ENCODE assay signal across 1 cellular context in the genomic region with DNA sequence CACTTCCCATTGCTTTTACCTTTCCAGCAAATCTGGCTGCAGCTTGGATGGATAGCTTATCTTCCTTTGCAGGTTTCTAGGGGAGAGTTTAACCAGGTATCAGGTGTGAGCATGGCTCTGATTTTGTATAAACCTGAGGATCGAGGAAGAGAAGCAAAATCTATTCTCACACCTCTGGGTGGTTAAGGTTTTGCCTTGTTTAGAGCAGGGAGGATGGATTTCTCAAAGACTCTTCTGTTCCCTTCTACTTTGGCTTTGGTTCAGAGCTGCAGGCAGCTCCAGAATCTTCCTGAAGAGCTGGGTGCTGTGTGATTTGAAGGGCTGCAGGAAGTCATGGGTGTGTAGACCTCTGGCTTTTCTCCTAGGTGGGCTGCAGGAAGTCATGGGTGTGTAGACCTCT.
TF ChIP-seq lines count a peak whose summit lies in the region.

No MANE protein-coding gene starts in this region.

TF ChIP-seq in GM23338, 12 proteins besides CTCF, POLR2A, EP300 and RAD21 (continued from another document):
- TF ChIP-seq ZNF462 (CRISPR knock-in tag; IDR thresholded peaks at IDR 0.05) (no peak), EZH2phosphoT487 (IDR thresholded peaks at IDR 0.05; ENCODE audit: unreplicated experiment) (no peak)
